In the genomic region with DNA sequence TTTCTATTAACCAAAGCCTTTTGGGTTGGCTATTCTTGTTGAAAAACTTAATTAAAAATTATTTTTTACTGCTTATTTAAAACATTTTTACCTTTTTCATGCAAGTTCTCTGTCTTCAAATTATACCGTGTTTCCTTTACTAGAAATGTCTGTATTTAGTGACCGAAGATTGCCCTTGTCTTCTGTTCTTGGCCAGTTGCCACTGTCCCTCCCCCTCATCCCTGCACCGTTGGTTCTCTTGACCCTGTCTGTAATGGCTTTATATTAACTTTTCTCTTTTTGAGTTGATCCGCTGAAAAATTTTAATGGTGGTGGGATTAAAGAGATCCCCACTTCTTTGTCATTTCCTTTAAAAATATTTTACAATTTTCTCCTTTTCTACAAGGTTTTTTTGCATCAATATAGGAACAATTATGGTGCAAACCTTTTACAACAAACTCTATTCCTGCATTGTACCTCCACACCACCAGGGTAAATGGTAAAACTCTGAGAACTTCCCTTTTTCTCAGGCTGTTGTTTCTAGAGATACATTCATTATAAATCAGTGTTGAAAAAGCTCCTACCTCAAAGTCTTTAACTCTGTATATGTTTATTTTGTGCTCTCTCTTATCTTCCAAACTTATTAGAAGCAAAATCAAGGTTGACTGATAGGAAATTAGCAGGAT, we compare ENCODE assay signal across 20 cellular contexts. TPM values are rescaled to one million over a fixed set of nuclear protein-coding genes. Genes with fewer than 3 reads are reported as not detected.
DNase-seq lines count a peak whose midpoint lies in the region; ATAC-seq and TF ChIP-seq lines count a peak whose summit lies in the region.
"Had no signal": no experiment of that assay in that cellular context is flagged by ENCODE, and none has a peak within 500 bp of the region (broad histone marks: within the 10 kb centered on the region; RNA-seq: fewer than 3 reads in every experiment).

No MANE protein-coding gene starts in this region.

- no peak for TF ChIP-seq POLR2A in NB4 (IDR thresholded peaks at IDR 0.05; ENCODE audit: extremely low read depth, insufficient read length)

- H3K36me3 Mint-ChIP-seq in CD14-positive monocyte (no peaks in the 10 kb centered on the region), chondrocyte (ENCODE audit: low read depth) (peaks cover 3% of the 10 kb centered on the region)
- H3K36me3 Mint-ChIP-seq: immature natural killer cell had no signal

- ATAC-seq in HG02870 (IDR thresholded peaks at IDR 0.05; ENCODE audit: unreplicated experiment) = no peak
- no peak for ATAC-seq in HG02970 (IDR thresholded peaks at IDR 0.05; ENCODE audit: low FRiP score, unreplicated experiment)

- H3K9me3 Mint-ChIP-seq in CD14-positive monocyte = peaks cover 0 to 3% (median 0%) of the 10 kb centered on the region in 7 donors
- no peaks in the 10 kb centered on the region for H3K9me3 Mint-ChIP-seq in chondrocyte (ENCODE audit: low read depth)
- H3K9me3 Mint-ChIP-seq: activated CD4-positive, alpha-beta memory T cell treated with anti-CD3 and anti-CD28 coated beads, Interleukin-2, amount 10 ng/mL, durations not matched to agents 7 days and 5 days; activated T-helper 1 cell treated with anti-CD3 and anti-CD28 coated beads, Interleukin-12 subunit alpha, Interleukin-12 subunit beta, Interleukin-2, Interleukin-4 antibody, amounts not matched to agents 30 ng/mL and 10 ng/mL and 1 ng/mL, durations not matched to agents 14 hours and 24 hours and 36 hours; immature natural killer cell had no signal

- H3K27me3 Mint-ChIP-seq in CD14-positive monocyte (ENCODE audit: low read depth in 3 of 3) (peaks cover 0 to 2% (median 1%) of the 10 kb centered on the region in 3 donors), chondrocyte (ENCODE audit: low read depth) (no peaks in the 10 kb centered on the region)

- H3K4me1 Mint-ChIP-seq in CD14-positive monocyte (no peaks in the 10 kb centered on the region), chondrocyte (ENCODE audit: low read depth) (peaks cover 86% of the 10 kb centered on the region)
- H3K4me1 Mint-ChIP-seq: activated CD4-positive, alpha-beta memory T cell treated with anti-CD3 and anti-CD28 coated beads, Interleukin-2, amount 10 ng/mL, durations not matched to agents 7 days and 5 days; immature natural killer cell had no signal

- H3K4me3 ChIP-seq in NB4 (ENCODE audit: low read depth, low read length) = no peak overlapping the region
- H3K4me3 ChIP-seq: skin epidermis had no signal

- intact Hi-C loops in CD14-positive monocyte (cut with micrococcal nuclease) = no loop called here

- DNase-seq in CD14-positive monocyte (ENCODE audit: low spot score) (no peak), NB4 (ENCODE audit: low read depth) (peak; percentile 22), chondrocyte (ENCODE audit: low spot score) (no peak), lung microvascular endothelial cell (ENCODE audit: low read depth in 2 of 2) (peak; percentile 23 to 37), UCSD-AML1 (lab: John Stamatoyannopoulos, UW; ENCODE audit: unreplicated experiment) (no peak)
- DNase-seq in activated T-cell treated with anti-CD3 and anti-CD28 coated beads, Interleukin-2, amount 50 U/mL, for 48 hours = no peak
- DNase-seq: activated CD4-positive, alpha-beta memory T cell treated with anti-CD3 and anti-CD28 coated beads, Interleukin-2, amount 10 ng/mL, durations not matched to agents 7 days and 5 days; amniotic stem cell; Calu3; GF-D8; immature natural killer cell; NCI-H1436 treated with DMSO at 0.1 percent for 48 hours; NCI-H446; stimulated activated naive CD4-positive, alpha-beta T cell had no signal

- TF ChIP-seq CTCF in CD14-positive monocyte (IDR thresholded peaks at IDR 0.05) (peak; percentile 1), NB4 (IDR thresholded peaks at IDR 0.05; ENCODE audit: low read depth, low read length) (no peak), chondrocyte (IDR thresholded peaks at IDR 0.05) (peak; percentile 52)

- no peak overlapping the region for H3K4me3 Mint-ChIP-seq in CD14-positive monocyte
- peak overlapping the region; percentile 5 for H3K4me3 Mint-ChIP-seq in chondrocyte (ENCODE audit: unreplicated experiment)
- H3K4me3 Mint-ChIP-seq: activated CD4-positive, alpha-beta memory T cell treated with anti-CD3 and anti-CD28 coated beads, Interleukin-2, amount 10 ng/mL, durations not matched to agents 7 days and 5 days; activated T-helper 1 cell treated with anti-CD3 and anti-CD28 coated beads, Interleukin-12 subunit alpha, Interleukin-12 subunit beta, Interleukin-2, Interleukin-4 antibody, amounts not matched to agents 30 ng/mL and 10 ng/mL and 1 ng/mL, durations not matched to agents 14 hours and 24 hours and 36 hours; immature natural killer cell had no signal

- H3K27ac Mint-ChIP-seq in CD14-positive monocyte (no peak overlapping the region), chondrocyte (ENCODE audit: unreplicated experiment) (peak overlapping the region; percentile 78)
- H3K27ac Mint-ChIP-seq: activated CD4-positive, alpha-beta memory T cell treated with anti-CD3 and anti-CD28 coated beads, Interleukin-2, amount 10 ng/mL, durations not matched to agents 7 days and 5 days; activated T-helper 1 cell treated with anti-CD3 and anti-CD28 coated beads, Interleukin-12 subunit alpha, Interleukin-12 subunit beta, Interleukin-2, Interleukin-4 antibody, amounts not matched to agents 30 ng/mL and 10 ng/mL and 1 ng/mL, durations not matched to agents 14 hours and 24 hours and 36 hours; immature natural killer cell had no signal

RNA-seq across cellular contexts. Expression of a gene that starts 12.9 kb away (rescaled TPM):
- not detected for polyA plus RNA-seq in CD14-positive monocyte
- not detected in 3 replicates for total RNA-seq in chondrocyte
- not detected in 2 replicates for total RNA-seq in lung microvascular endothelial cell
- total RNA-seq: activated CD4-positive, alpha-beta memory T cell treated with anti-CD3 and anti-CD28 coated beads, Interleukin-2, amount 10 ng/mL, durations not matched to agents 7 days and 5 days; activated T-helper 1 cell treated with anti-CD3 and anti-CD28 coated beads, Interleukin-12 subunit alpha, Interleukin-12 subunit beta, Interleukin-2, Interleukin-4 antibody, amounts not matched to agents 30 ng/mL and 10 ng/mL and 1 ng/mL, durations not matched to agents 14 hours and 24 hours and 36 hours; Calu3; glomerular endothelial cell; omental fat pad had no signal
- polyA plus RNA-seq: immature natural killer cell had no signal

RNA-seq across cellular contexts. Expression of a gene that starts 47.1 kb away (rescaled TPM):
- under 1 TPM; 0.12 to 0.16 TPM for polyA plus RNA-seq in CD14-positive monocyte
- total RNA-seq in chondrocyte = 237 to 331 TPM (median 328 TPM) in 3 replicates
- total RNA-seq in lung microvascular endothelial cell = 9.4 and 14.9 TPM in 2 replicates

Comparison
In these comparisons a context has a peak if more than half of its experiments do, and no peak if none do; other contexts are left out.
1. DNase-seq: peak in NB4 (single experiment) and lung microvascular endothelial cell (2 of 2); none in CD14-positive monocyte (single experiment), chondrocyte (single experiment), activated T-cell treated with anti-CD3 and anti-CD28 coated beads, Interleukin-2, amount 50 U/mL, for 48 hours (0 of 2) and UCSD-AML1 (single experiment).
2. RNA of a gene that starts 47.1 kb away (total RNA-seq): 237 to 331 TPM in chondrocyte; 9.4 to 14.9 TPM in lung microvascular endothelial cell; every median in the first group is over 10 times any median in the second.